ENCODE assay signal across 12 cellular contexts in the genomic region with DNA sequence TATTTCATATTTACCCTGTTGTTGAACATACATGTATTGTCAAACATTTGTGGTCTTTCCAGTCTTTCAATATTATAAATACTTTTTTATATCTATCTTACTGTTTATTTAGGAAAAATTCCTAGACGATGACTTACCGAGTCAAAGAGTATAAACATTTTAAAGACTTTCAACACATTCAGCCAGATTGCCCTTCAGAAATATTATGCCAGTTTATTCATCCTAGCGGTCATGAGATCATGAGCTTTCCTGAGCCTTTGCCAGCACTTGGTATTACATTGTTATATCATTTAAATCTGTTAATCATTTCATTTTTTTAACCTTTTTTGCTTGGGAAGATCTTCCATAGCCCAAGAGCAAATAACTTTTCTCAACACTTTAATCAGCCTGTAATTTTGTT.
DNase-seq lines count a peak whose midpoint lies in the region; ATAC-seq, FAIRE-seq and TF ChIP-seq lines count a peak whose summit lies in the region.
"Had no signal": no experiment of that assay in that cellular context is flagged by ENCODE, and none has a peak within 500 bp of the region (broad histone marks: within the 10 kb centered on the region; RNA-seq: fewer than 3 reads in every experiment).

No MANE protein-coding gene starts in this region.

- peak; percentile 72 for ATAC-seq in SK-N-SH treated with all-trans-retinoic acid at 6 μM for 48 hours
- ATAC-seq in GM18505 (IDR thresholded peaks at IDR 0.05; ENCODE audit: unreplicated experiment), result no peak
- no peak for ATAC-seq in GM19452 (IDR thresholded peaks at IDR 0.05; ENCODE audit: unreplicated experiment)
- ATAC-seq: effector memory CD8-positive, alpha-beta T cell had no signal

- H3K4me3 ChIP-seq in fibroblast of lung (replicated peaks in 1 of 4; ENCODE audit: control extremely low read depth in 1 of 4, insufficient read depth in 1 of 4, low read depth in 3 of 4, low read length in 4 of 4), result no peak overlapping the region
- no peak overlapping the region for H3K4me3 ChIP-seq in small intestine (ENCODE audit: low read depth in 1 of 2, low read length in 2 of 2)

- 54 to 85% (median 75%) methylated on average over 3 of the region's 3 CpGs for WGBS in small intestine, 3 donors

- H3K27ac ChIP-seq in fibroblast of lung (ENCODE audit: insufficient read depth, low read length), result no peak overlapping the region
- no peak overlapping the region for H3K27ac ChIP-seq in small intestine (ENCODE audit: low read depth in 1 of 2, low read length in 1 of 2)

- H3K36me3 ChIP-seq in fibroblast of lung (ENCODE audit: control insufficient read depth, insufficient read depth, low read length) (no peaks in the 10 kb centered on the region), small intestine (ENCODE audit: control insufficient read depth in 2 of 2, insufficient read depth in 2 of 2, low read length in 2 of 2) (peaks cover 0 to 2% of the 10 kb centered on the region in 2 donors)

- H3K27me3 ChIP-seq in fibroblast of lung (ENCODE audit: control insufficient read depth, insufficient read depth, low read length) (no peaks in the 10 kb centered on the region), small intestine (ENCODE audit: control insufficient read depth in 2 of 2, insufficient read depth in 2 of 2, low read length in 2 of 2) (no peaks in the 10 kb centered on the region)

- H2AFZ ChIP-seq in fibroblast of lung (ENCODE audit: low read length), result no peak overlapping the region

- no peaks in the 10 kb centered on the region for H3K9me3 ChIP-seq in fibroblast of lung (ENCODE audit: control insufficient read depth, insufficient read depth, low read depth, low read length)
- H3K9me3 ChIP-seq in small intestine (ENCODE audit: control insufficient read depth, low read depth), result no peaks in the 10 kb centered on the region

- H3K79me2 ChIP-seq in fibroblast of lung (ENCODE audit: control insufficient read depth, insufficient read depth, low read length), result no peaks in the 10 kb centered on the region

- peak; percentile 51 for FAIRE-seq in small intestine (lab: Jason Lieb, UNC)

- no peak overlapping the region for H3K9ac ChIP-seq in fibroblast of lung (ENCODE audit: insufficient read depth, low read length)

- peak overlapping the region; percentile 30 for H3K4me2 ChIP-seq in fibroblast of lung (ENCODE audit: extremely low read depth, insufficient read depth, low read length)

- no peaks in the 10 kb centered on the region for H4K20me1 ChIP-seq in fibroblast of lung (ENCODE audit: control insufficient read depth, extremely low read depth, insufficient read depth, low read length)

- H3K4me1 ChIP-seq in fibroblast of lung (ENCODE audit: control insufficient read depth, extremely low read depth, insufficient read depth, low read length), result peaks cover 9% of the 10 kb centered on the region
- H3K4me1 ChIP-seq in small intestine (ENCODE audit: control insufficient read depth in 2 of 2, insufficient read depth in 1 of 2, low read depth in 1 of 2, low read length in 1 of 2), result no peaks in the 10 kb centered on the region

- TF ChIP-seq CTCF in fibroblast of lung (conservative IDR thresholded peaks at IDR 0.05 in 1 of 2, IDR thresholded peaks at IDR 0.05 in 1 of 2; ENCODE audit: low read depth in 1 of 2, low read length in 2 of 2), result no peak

- TF ChIP-seq POLR2A in GM18505 (IDR thresholded peaks at IDR 0.05; ENCODE audit: borderline replicate concordance, extremely low read depth, insufficient read depth, insufficient read length), result no peak

- DNase-seq in ELR (ENCODE audit: low read depth), result peak; percentile 88
- DNase-seq in fibroblast of lung (ENCODE audit: low read depth in 2 of 2), result peak; percentile 85 to 87
- DNase-seq in small intestine, result no peak
- no peak for DNase-seq in anterior cingulate cortex (lab: John Stamatoyannopoulos, UW)
- no peak for DNase-seq in superior temporal gyrus (ENCODE audit: extremely low spot score)
- DNase-seq: effector memory CD8-positive, alpha-beta T cell; naive B cell; NCI-H1092 treated with DMSO at 0.1 percent for 48 hours; T-helper 9 cell had no signal

TF ChIP-seq in SK-N-SH treated with all-trans-retinoic acid at 6 μM for 48 hours, 23 proteins besides CTCF, POLR2A, EP300 and RAD21:
- TF ChIP-seq ISL1 (CRISPR knock-in tag; IDR thresholded peaks at IDR 0.05) (peak; percentile 37), RARB (CRISPR knock-in tag; IDR thresholded peaks at IDR 0.05) (no peak)
- TF ChIP-seq, protein P1, sequence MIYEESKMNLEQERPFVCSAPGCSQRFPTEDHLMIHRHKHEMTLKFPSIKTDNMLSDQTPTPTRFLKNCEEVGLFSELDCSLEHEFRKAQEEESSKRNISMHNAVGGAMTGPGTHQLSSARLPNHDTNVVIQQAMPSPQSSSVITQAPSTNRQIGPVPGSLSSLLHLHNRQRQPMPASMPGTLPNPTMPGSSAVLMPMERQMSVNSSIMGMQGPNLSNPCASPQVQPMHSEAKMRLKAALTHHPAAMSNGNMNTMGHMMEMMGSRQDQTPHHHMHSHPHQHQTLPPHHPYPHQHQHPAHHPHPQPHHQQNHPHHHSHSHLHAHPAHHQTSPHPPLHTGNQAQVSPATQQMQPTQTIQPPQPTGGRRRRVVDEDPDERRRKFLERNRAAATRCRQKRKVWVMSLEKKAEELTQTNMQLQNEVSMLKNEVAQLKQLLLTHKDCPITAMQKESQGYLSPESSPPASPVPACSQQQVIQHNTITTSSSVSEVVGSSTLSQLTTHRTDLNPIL (CRISPR knock-in tag; IDR thresholded peaks at IDR 0.05; ENCODE audit: low read depth), result no peak

Comparison
In these comparisons a context has a peak if more than half of its experiments do, and no peak if none do; other contexts are left out.
1. DNase-seq: peak in ELR (single experiment) and fibroblast of lung (2 of 2); none in small intestine (single experiment), anterior cingulate cortex (0 of 58) and superior temporal gyrus (single experiment).